In the genomic region with DNA sequence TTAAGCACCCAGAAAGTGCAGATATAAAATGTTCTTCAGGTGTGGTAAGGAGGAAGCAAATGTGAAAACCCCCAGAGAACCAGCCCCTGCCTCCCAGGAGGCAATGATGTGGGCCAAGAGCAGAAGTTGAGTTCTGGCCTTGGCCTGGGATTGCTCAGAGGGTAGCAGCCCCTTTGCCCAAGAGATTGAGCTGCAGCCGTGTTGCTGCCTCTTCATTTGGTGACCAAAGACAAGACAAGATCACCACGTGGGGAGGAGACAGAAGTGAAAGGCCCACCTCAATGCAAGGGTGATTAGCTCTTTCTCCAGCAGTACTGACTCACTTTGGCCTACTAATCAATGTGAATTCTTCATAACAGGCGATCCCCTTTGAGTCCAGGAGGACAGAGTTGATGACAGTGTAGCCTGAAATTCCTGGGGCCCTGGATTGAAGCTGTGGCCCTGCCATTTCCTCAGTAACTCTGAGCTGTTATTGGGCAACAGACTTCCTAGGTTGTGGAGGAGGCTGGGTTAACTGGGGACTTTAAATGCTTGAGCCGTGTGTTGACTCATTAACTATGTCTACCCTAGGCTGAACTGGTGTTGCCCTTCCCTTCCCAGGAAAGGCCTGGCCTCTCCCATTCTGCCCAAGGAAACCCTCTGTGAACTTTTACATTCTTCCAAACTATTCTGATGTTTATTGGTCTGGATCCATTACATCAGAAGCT, we compare ENCODE assay signal across 8 cellular contexts.
DNase-seq lines count a peak whose midpoint lies in the region; ATAC-seq, FAIRE-seq and TF ChIP-seq lines count a peak whose summit lies in the region.

No MANE protein-coding gene starts in this region.

- peak; percentile 29 for ATAC-seq in GM19023 (IDR thresholded peaks at IDR 0.05; ENCODE audit: unreplicated experiment)
- peak; percentile 23 for ATAC-seq in HG03442 (IDR thresholded peaks at IDR 0.05; ENCODE audit: unreplicated experiment)
- no peak for ATAC-seq in HG02870 (IDR thresholded peaks at IDR 0.05; ENCODE audit: unreplicated experiment)

- TF ChIP-seq CTCF in bronchial epithelial cell (IDR thresholded peaks at IDR 0.05; ENCODE audit: insufficient read depth, low read length, severe bottlenecking) = no peak
- TF ChIP-seq CTCF in nephron progenitor cell (IDR thresholded peaks at IDR 0.05) = no peak

- no peak overlapping the region for H3K4me3 ChIP-seq in bronchial epithelial cell (ENCODE audit: low read depth, low read length)

- no peaks in the 10 kb centered on the region for H3K27me3 ChIP-seq in bronchial epithelial cell (ENCODE audit: control insufficient read depth, insufficient read depth, low read length)

- DNase-seq in bronchial epithelial cell (ENCODE audit: low read depth) (peak; percentile 72), nephron progenitor cell (no peak), NCI-H524 (lab: John Stamatoyannopoulos, UW) (no peak), NCI-H748 treated with DMSO at 0.1 percent for 48 hours (lab: John Stamatoyannopoulos, UW) (no peak)
- DNase-seq in activated CD4-positive, CD25-positive, alpha-beta regulatory T cell (lab: John Stamatoyannopoulos, UW) = no peak

- peaks cover 85% of the 10 kb centered on the region for H3K36me3 Mint-ChIP-seq in nephron progenitor cell (ENCODE audit: low read depth)

- peaks cover 3% of the 10 kb centered on the region for H3K27me3 Mint-ChIP-seq in nephron progenitor cell (ENCODE audit: low read depth, poor library complexity)

- H3K4me3 Mint-ChIP-seq in nephron progenitor cell = no peak overlapping the region

- H3K36me3 ChIP-seq in bronchial epithelial cell (ENCODE audit: control insufficient read depth, insufficient read depth, low read length) = no peaks in the 10 kb centered on the region

- no peaks in the 10 kb centered on the region for H3K9me3 Mint-ChIP-seq in nephron progenitor cell

- peak overlapping the region; percentile 89 for H3K27ac Mint-ChIP-seq in nephron progenitor cell

- peaks cover 66% of the 10 kb centered on the region for H3K4me1 Mint-ChIP-seq in nephron progenitor cell

- FAIRE-seq in bronchial epithelial cell (lab: Jason Lieb, UNC) = no peak
